ENCODE assay signal across 13 cellular contexts in the genomic region with DNA sequence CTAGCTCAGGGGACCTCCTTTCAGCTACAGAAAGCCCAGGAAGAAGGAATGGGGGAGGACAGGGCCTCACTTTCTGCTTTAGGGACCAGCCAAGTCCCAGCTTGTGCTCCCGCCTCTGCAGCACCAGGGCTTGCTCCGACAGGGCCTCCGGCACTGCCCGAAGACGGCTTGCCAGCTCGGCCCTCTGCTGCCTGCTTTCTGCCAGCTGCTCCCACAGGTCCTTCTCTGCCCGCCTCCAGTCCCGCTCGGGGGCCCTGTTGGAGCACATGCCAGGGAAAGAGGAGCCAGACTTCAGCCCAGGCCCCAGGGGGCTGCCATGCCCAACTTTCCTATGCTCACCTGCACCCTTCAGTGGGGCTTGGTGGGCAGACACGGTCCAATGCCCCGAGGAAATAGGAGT. TPM values are rescaled to one million over a fixed set of nuclear protein-coding genes. Genes with fewer than 3 reads are reported as not detected.
DNase-seq lines count a peak whose midpoint lies in the region; ATAC-seq and TF ChIP-seq lines count a peak whose summit lies in the region.
"Had no signal": no experiment of that assay in that cellular context is flagged by ENCODE, and none has a peak within 500 bp of the region (broad histone marks: within the 10 kb centered on the region; RNA-seq: fewer than 3 reads in every experiment).

No MANE protein-coding gene starts in this region.

- H3K9me3 Mint-ChIP-seq in neural crest cell, result no peaks in the 10 kb centered on the region
- H3K9me3 Mint-ChIP-seq: CD4-positive, alpha-beta memory T cell; IgD-negative memory B cell had no signal

- H3K27ac Mint-ChIP-seq in neural crest cell (ENCODE audit: unreplicated experiment), result no peak overlapping the region

- no peaks in the 10 kb centered on the region for H3K36me3 Mint-ChIP-seq in neural crest cell (ENCODE audit: low read depth)
- H3K36me3 Mint-ChIP-seq: IgD-negative memory B cell had no signal

- CTCF ChIA-PET in RWPE1 (lab: Yijun Ruan, JAX), result interaction anchor here (0.6 kb wide), 2 partner anchors 237 to 282 kb away, joined by 3 to 4 read pairs; no protein-coding TSS in a partner anchor

- POLR2A ChIA-PET in RWPE1 (lab: Yijun Ruan, JAX; ENCODE audit: low non-redundant PET), result no interaction called here

- H3K4me1 Mint-ChIP-seq in neural crest cell, result peaks cover 16% of the 10 kb centered on the region

- no peak overlapping the region for H3K4me3 ChIP-seq in right cardiac atrium (ENCODE audit: low read length)
- H3K4me3 ChIP-seq: HAP-1 had no signal

- peaks cover 6% of the 10 kb centered on the region for H3K4me1 ChIP-seq in right cardiac atrium (ENCODE audit: control insufficient read depth, insufficient read depth, low read length)
- H3K4me1 ChIP-seq: HAP-1 had no signal

- H3K27me3 Mint-ChIP-seq in neural crest cell (ENCODE audit: low read depth), result no peaks in the 10 kb centered on the region
- H3K27me3 Mint-ChIP-seq: CD4-positive, alpha-beta memory T cell had no signal

- DNase-seq in right cardiac atrium, result peak in 2 of 3 donors; percentile 58 to 73
- DNase-seq in cardiac septum (ENCODE audit: low spot score), result no peak
- no peak for DNase-seq in RWPE1 (ENCODE audit: low spot score)
- DNase-seq in neural crest cell (ENCODE audit: low read depth, low spot score), result no peak
- no peak for DNase-seq in medulla oblongata (ENCODE audit: extremely low spot score)
- no peak for DNase-seq in T-helper 2 cell
- DNase-seq: ACHN, DMS79 had no signal

- WGBS in right cardiac atrium, result 74% methylated on average over 11 of the region's 11 CpGs

- H3K27me3 ChIP-seq in right cardiac atrium (ENCODE audit: control insufficient read depth, insufficient read depth), result no peaks in the 10 kb centered on the region

- TF ChIP-seq CTCF in RWPE1 (conservative IDR thresholded peaks at IDR 0.05; ENCODE audit: low read depth) (no peak), neural crest cell (conservative IDR thresholded peaks at IDR 0.05) (no peak)

- no peaks in the 10 kb centered on the region for H3K9me3 ChIP-seq in right cardiac atrium (ENCODE audit: control insufficient read depth, low read length)
- H3K9me3 ChIP-seq: HAP-1 had no signal

- ATAC-seq in right cardiac atrium, result no peak
- no peak for ATAC-seq in GM21390 (IDR thresholded peaks at IDR 0.05; ENCODE audit: unreplicated experiment)

- H3K4me3 Mint-ChIP-seq in neural crest cell, result peak overlapping the region; percentile 44
- H3K4me3 Mint-ChIP-seq: CD4-positive, alpha-beta memory T cell; IgD-negative memory B cell had no signal

- H3K27ac ChIP-seq in right cardiac atrium (ENCODE audit: low read length), result no peak overlapping the region
- H3K27ac ChIP-seq in RWPE1, result peak overlapping the region; percentile 53
- H3K27ac ChIP-seq: C4-2B had no signal

- intact Hi-C loops in right cardiac atrium (cut with DNase I), result loop anchor here in 3 of 4 donors (5.0 to 10.0 kb wide), 3 partner anchors 67 to 147 kb away; partner anchors contain the start of genes ARID3B (in 2 of the 3) and UBL7 (in 1 of the 3)
- intact Hi-C loops in cardiac septum (cut with DNase I), result no loop called here

RNA-seq across cellular contexts. Expression of gene CLK3, which starts 4.3 kb away (rescaled TPM):
- total RNA-seq in right cardiac atrium (10 to 100 TPM; 40.0 to 65.1 (median 53.3) TPM), cardiac septum (53.1 TPM), neural crest cell (79.2 and 88.7 TPM in 2 replicates)
- 51.4 TPM for polyA plus RNA-seq in right cardiac atrium

Comparison
In these comparisons a context has a peak if more than half of its experiments do, and no peak if none do; other contexts are left out.
1. DNase-seq: peak in right cardiac atrium (2 of 3); none in cardiac septum (single experiment), RWPE1 (single experiment), neural crest cell (single experiment), medulla oblongata (single experiment) and T-helper 2 cell (0 of 5).